ENCODE assay signal across 8 cellular contexts in the genomic region with DNA sequence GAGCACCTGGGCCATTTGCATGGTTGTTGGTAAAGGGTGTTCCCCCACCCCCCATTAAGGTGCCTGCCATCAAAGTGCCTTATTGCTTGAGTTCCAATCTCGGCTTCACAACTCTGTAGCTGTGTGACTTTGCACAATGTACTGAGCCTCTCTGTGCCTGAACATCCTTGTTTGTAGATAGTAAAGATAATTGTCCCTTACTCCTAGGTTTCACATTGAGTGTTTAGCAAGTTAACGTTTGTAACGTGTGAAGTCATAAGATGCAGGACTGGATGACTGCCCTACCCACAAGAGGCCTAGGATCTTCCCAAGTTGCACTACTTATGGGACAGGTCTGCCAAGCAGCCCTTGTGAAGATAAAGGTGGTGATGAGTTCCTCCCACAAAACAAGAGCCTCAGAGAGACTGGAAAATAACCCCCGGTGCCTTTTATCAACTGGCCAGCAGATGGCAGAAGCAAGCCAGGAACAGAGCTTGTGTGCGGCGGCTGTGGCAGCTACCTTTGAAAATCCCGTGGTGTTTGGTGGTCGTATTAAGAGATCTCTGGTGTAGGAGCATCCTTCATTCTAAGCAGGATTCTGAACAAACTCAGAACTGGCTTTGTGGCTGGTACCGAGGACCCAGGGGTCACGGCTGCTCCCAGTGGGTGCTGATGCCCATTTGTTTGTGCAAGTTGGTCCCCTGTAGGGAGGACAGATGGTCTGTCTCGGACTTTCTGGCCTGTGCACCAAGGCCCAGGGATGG.
DNase-seq lines count a peak whose midpoint lies in the region; ATAC-seq and TF ChIP-seq lines count a peak whose summit lies in the region.

No MANE protein-coding gene starts in this region.

- H3K4me1 Mint-ChIP-seq in brain, result peaks cover 38% of the 10 kb centered on the region

- no peaks in the 10 kb centered on the region for H3K9me3 Mint-ChIP-seq in brain

- TF ChIP-seq CTCF in GM12874 (IDR thresholded peaks at IDR 0.05; ENCODE audit: insufficient read depth, low read depth, low read length) (peak; percentile 78), brain (conservative IDR thresholded peaks at IDR 0.05) (peak; percentile 84 to 91)

- ATAC-seq in HG02973 (IDR thresholded peaks at IDR 0.05; ENCODE audit: unreplicated experiment) (peak; percentile 46), HG02610 (IDR thresholded peaks at IDR 0.05; ENCODE audit: unreplicated experiment) (no peak)

- peaks cover 6% of the 10 kb centered on the region for H3K27me3 Mint-ChIP-seq in brain

- H3K36me3 Mint-ChIP-seq in brain, result no peaks in the 10 kb centered on the region

- H3K27ac Mint-ChIP-seq in brain, result peak overlapping the region in 4 of 5 experiments; percentile 29 to 95 (median 65)

- H3K4me3 Mint-ChIP-seq in brain, result peak overlapping the region in 1 of 5 experiments; percentile 53

- DNase-seq in NCI-H2107 treated with DMSO at 0.1 percent for 48 hours (lab: John Stamatoyannopoulos, UW; ENCODE audit: unreplicated experiment), result peak; percentile 91
- peak; percentile 79 for DNase-seq in UCSD-AML1 (lab: John Stamatoyannopoulos, UW; ENCODE audit: unreplicated experiment)
- DNase-seq in iPS-NIHi11 (ENCODE audit: low spot score), result peak; percentile 77
- DNase-seq in stimulated activated CD4-positive, alpha-beta T cell treated with anti-CD3 and anti-CD28 coated beads, Interleukin-15, amount 100 ng/mL, for 1 hour (ENCODE audit: low read depth in 1 of 2, low spot score in 1 of 2), result peak; percentile 23 to 45

Comparison
In these comparisons a context has a peak if more than half of its experiments do, and no peak if none do; other contexts are left out.
1. DNase-seq: peak in every context shown above with its lines; median percentile 91 in NCI-H2107 treated with DMSO at 0.1 percent for 48 hours; 79 in UCSD-AML1; 77 in iPS-NIHi11; 34 in stimulated activated CD4-positive, alpha-beta T cell treated with anti-CD3 and anti-CD28 coated beads, Interleukin-15, amount 100 ng/mL, for 1 hour.